ENCODE assay signal across 8 cellular contexts in the genomic region with DNA sequence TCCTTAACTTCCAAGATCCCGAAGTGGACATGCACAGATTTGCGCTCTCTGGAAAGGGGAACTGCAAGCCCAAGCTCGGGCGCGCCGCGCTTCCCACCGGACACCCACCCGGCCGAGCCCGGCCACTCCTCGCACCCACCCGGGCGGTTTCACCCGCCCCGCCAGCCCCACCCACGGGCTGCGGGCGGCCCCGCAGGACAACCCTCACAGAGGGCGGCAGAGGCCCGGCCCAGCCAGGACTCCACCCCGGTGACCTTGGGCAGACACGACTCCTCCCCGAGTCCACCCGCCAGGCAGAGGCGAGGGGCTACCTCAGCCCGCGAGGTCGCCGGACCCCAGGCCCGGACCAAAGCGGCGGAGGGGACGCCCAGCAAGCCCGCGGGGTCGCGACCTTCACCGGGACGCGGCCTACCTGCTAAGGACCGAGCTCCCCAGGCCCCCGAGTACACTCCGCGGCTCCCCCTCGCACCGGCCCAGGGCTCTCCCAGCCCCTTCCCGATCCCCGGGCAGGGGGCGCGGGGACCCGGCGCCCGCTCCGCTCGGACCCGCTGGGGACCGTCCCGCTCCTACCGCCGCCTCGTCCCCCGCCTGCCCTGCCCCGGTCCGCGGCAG.
DNase-seq lines count a peak whose midpoint lies in the region; ATAC-seq and TF ChIP-seq lines count a peak whose summit lies in the region.
"Not testable (repeated sequence)": the region's sequence is repeated elsewhere in the genome, so short reads cannot be mapped to it uniquely, and the experiment has no call there.

No MANE protein-coding gene starts in this region.

- not testable (repeated sequence) for H3K27ac ChIP-seq in GM23338 (ENCODE audit: low read depth); mammary epithelial cell (ENCODE audit: insufficient read depth, low read depth, low read length)
- H3K27ac ChIP-seq in right cardiac atrium (ENCODE audit: low read length) (peak overlapping the region; percentile 73), transverse colon (peak overlapping the region; percentile 81 to 98 (median 94))

- dilution Hi-C loops in mammary epithelial cell (cut with HindIII; ENCODE audit: low sequenced_read_pairs) = not testable (repeated sequence)

- not testable (repeated sequence) for H3K9me3 Mint-ChIP-seq in GM23338; T-helper 2 cell treated with Interferon-gamma antibody and Interleukin-4, amounts not matched to agents 5 μg/mL and 100 μg/mL, for 36 hours; neural crest cell

- not testable (repeated sequence) for H3K36me3 ChIP-seq in GM23338 (ENCODE audit: insufficient read depth); mammary epithelial cell (ENCODE audit: insufficient read depth, low read length); transverse colon

- H3F3A ChIP-seq in GM23338 (replicated peaks; ENCODE audit: low read depth) = not testable (repeated sequence)

- ATAC-seq in GM18502 (IDR thresholded peaks at IDR 0.05; ENCODE audit: poor library complexity, unreplicated experiment) (peak; percentile 29), GM23338 (peak; percentile 74), HG03439 (IDR thresholded peaks at IDR 0.05; ENCODE audit: unreplicated experiment) (peak; percentile 43), right cardiac atrium (peak; percentile 90 to 95)

- not testable (repeated sequence) for TF ChIP-seq CTCF in GM23338 (conservative IDR thresholded peaks at IDR 0.05; ENCODE audit: low read depth in 2 of 2); mammary epithelial cell (conservative IDR thresholded peaks at IDR 0.05 in 1 of 2, IDR thresholded peaks at IDR 0.05 in 1 of 2; ENCODE audit: extremely low read depth in 1 of 2, insufficient read depth in 1 of 2, low read depth in 1 of 2, low read length in 2 of 2); neural crest cell (conservative IDR thresholded peaks at IDR 0.05); transverse colon (IDR thresholded peaks at IDR 0.05)

- H3K9me2 ChIP-seq in GM23338 (ENCODE audit: insufficient read depth) = not testable (repeated sequence)

- in situ Hi-C loops in mammary epithelial cell (cut with MboI; ENCODE audit: low sequenced_read_pairs in 2 of 2); transverse colon (cut with MboI; ENCODE audit: low pct_ligation_motif_present in 1 of 4, low pct_unique_long_range_greater_than_20kb in 1 of 4, low sequenced_read_pairs in 3 of 4): not testable (repeated sequence)

- not testable (repeated sequence) for DNase-seq in GM23338 (ENCODE audit: low spot score); mammary epithelial cell; neural crest cell (ENCODE audit: low read depth, low spot score); transverse colon
- peak; percentile 39 for DNase-seq in T-helper 2 cell treated with Interferon-gamma antibody and Interleukin-4, amounts not matched to agents 5 μg/mL and 100 μg/mL, for 36 hours (ENCODE audit: low spot score)
- peak in 2 of 3 donors; percentile 61 to 65 for DNase-seq in right cardiac atrium

- H3K4me3 ChIP-seq in GM23338 (peak overlapping the region; percentile 65), mammary epithelial cell (replicated peaks in 1 of 3; ENCODE audit: insufficient read depth in 1 of 3, low read depth in 2 of 3, low read length in 3 of 3) (peak overlapping the region; percentile 53 to 65 (median 55)), right cardiac atrium (ENCODE audit: low read length) (peak overlapping the region; percentile 71), transverse colon (peak overlapping the region; percentile 19 to 96 (median 67))

- not testable (repeated sequence) for H4K20me1 ChIP-seq in GM23338 (replicated peaks; ENCODE audit: insufficient read depth); mammary epithelial cell (ENCODE audit: insufficient read depth, low read length)

- H3K27me3 Mint-ChIP-seq in GM23338 (ENCODE audit: insufficient read depth, low read depth, poor library complexity); T-helper 2 cell treated with Interferon-gamma antibody and Interleukin-4, amounts not matched to agents 5 μg/mL and 100 μg/mL, for 36 hours (ENCODE audit: low read depth); neural crest cell (ENCODE audit: low read depth): not testable (repeated sequence)

- H3K79me2 ChIP-seq in GM23338 (replicated peaks; ENCODE audit: insufficient read depth) = peaks cover 12% of the 10 kb centered on the region
- peaks cover 28% of the 10 kb centered on the region for H3K79me2 ChIP-seq in mammary epithelial cell (ENCODE audit: insufficient read depth, low read length)

- H3K4me1 Mint-ChIP-seq in GM23338, neural crest cell: not testable (repeated sequence)
- H3K4me1 Mint-ChIP-seq in T-helper 2 cell treated with Interferon-gamma antibody and Interleukin-4, amounts not matched to agents 5 μg/mL and 100 μg/mL, for 36 hours (ENCODE audit: low read depth) = peaks cover 10% of the 10 kb centered on the region

- H3K4me1 ChIP-seq in GM23338 (ENCODE audit: insufficient read depth); mammary epithelial cell (ENCODE audit: insufficient read depth, low read length); right cardiac atrium (ENCODE audit: control insufficient read depth, insufficient read depth, low read length); transverse colon: not testable (repeated sequence)

- TF ChIP-seq EP300 in transverse colon (IDR thresholded peaks at IDR 0.05; ENCODE audit: low read depth) = not testable (repeated sequence)

- H3K4me3 Mint-ChIP-seq in GM23338 (peak overlapping the region; percentile 84), neural crest cell (peak overlapping the region; percentile 84)
- H3K4me3 Mint-ChIP-seq in T-helper 2 cell treated with Interferon-gamma antibody and Interleukin-4, amounts not matched to agents 5 μg/mL and 100 μg/mL, for 36 hours = peak overlapping the region; percentile 85

- H3K9ac ChIP-seq in mammary epithelial cell (ENCODE audit: insufficient read depth, low read length) = peak overlapping the region; percentile 13

- H3K4me2 ChIP-seq in GM23338 (peak overlapping the region; percentile 77), mammary epithelial cell (ENCODE audit: insufficient read depth, low read depth, low read length) (peak overlapping the region; percentile 67)

- H3K27ac Mint-ChIP-seq in GM23338; neural crest cell (ENCODE audit: unreplicated experiment): not testable (repeated sequence)
- H3K27ac Mint-ChIP-seq in T-helper 2 cell treated with Interferon-gamma antibody and Interleukin-4, amounts not matched to agents 5 μg/mL and 100 μg/mL, for 36 hours = peak overlapping the region; percentile 41

- not testable (repeated sequence) for H3K27me3 ChIP-seq in GM23338 (ENCODE audit: insufficient read depth); mammary epithelial cell (ENCODE audit: insufficient read depth, low read length); right cardiac atrium (ENCODE audit: control insufficient read depth, insufficient read depth); transverse colon

- H2AFZ ChIP-seq in GM23338 = not testable (repeated sequence)
- peak overlapping the region; percentile 74 for H2AFZ ChIP-seq in mammary epithelial cell (ENCODE audit: low read depth, low read length)

- not testable (repeated sequence) for H3K36me3 Mint-ChIP-seq in GM23338 (ENCODE audit: low read depth); T-helper 2 cell treated with Interferon-gamma antibody and Interleukin-4, amounts not matched to agents 5 μg/mL and 100 μg/mL, for 36 hours (ENCODE audit: low read depth); neural crest cell (ENCODE audit: low read depth)

- BruUV-seq in mammary epithelial cell (replicated peaks; lab: Mats Ljungman, UMichigan) = not testable (repeated sequence)

- WGBS in mammary epithelial cell (ENCODE audit: low coverage, missing lambda C conversion rate) = no CpG with 5 or more reads among the region's 67 CpGs
- WGBS in right cardiac atrium = 0% methylated on average over 27 of the region's 67 CpGs
- no CpG with 5 or more reads among the region's 67 CpGs for WGBS in transverse colon (ENCODE audit: low coverage in 1 of 2), 2 donors

- intact Hi-C loops in mammary epithelial cell (cut with micrococcal nuclease); right cardiac atrium (cut with DNase I); transverse colon (cut with DNase I; ENCODE audit: low total_unique reads): not testable (repeated sequence)

- CTCF ChIA-PET in mammary epithelial cell (lab: Charles Lee; ENCODE audit: low non-redundant PET) = not testable (repeated sequence)

- not testable (repeated sequence) for H3K9me3 ChIP-seq in mammary epithelial cell (replicated peaks; ENCODE audit: insufficient read depth, low read length); right cardiac atrium (ENCODE audit: control insufficient read depth, low read length); transverse colon

- TF ChIP-seq POLR2A in transverse colon (IDR thresholded peaks at IDR 0.05) = not testable (repeated sequence)

Comparison
In these comparisons a context has a peak if more than half of its experiments do, and no peak if none do; other contexts are left out.
1. ATAC-seq: peak in every context shown above with its lines; median percentile 92 in right cardiac atrium; 74 in GM23338; 43 in HG03439; 29 in GM18502.